25 cellular contexts compared by ENCODE assay signal in genomic region chr4:174403177-174403543, GRCh38.
"Had no signal": no experiment of that assay in that cellular context is flagged by ENCODE, and none has a peak within 500 bp of the region (broad histone marks: within the 10 kb centered on the region; RNA-seq: fewer than 3 reads in every experiment).

No MANE protein-coding gene starts in this region.

- H3K36me3 ChIP-seq: esophagus squamous epithelium, gastroesophageal sphincter, stomach, suprapubic skin, tibial nerve, uterus had no signal

- H3K4me3 Mint-ChIP-seq: activated naive CD4-positive, alpha-beta T cell treated with anti-CD3 and anti-CD28 coated beads for 36 hours; activated T-cell treated with anti-CD3 and anti-CD28 coated beads, Interleukin-2, amount 50 U/mL, for 4 hours; nephron progenitor cell; stimulated activated effector memory CD8-positive, alpha-beta T cell treated with anti-CD3 and anti-CD28 coated beads, Interleukin-12 subunit alpha, Interleukin-12 subunit beta, amount 100 ng/mL, for 72 hours had no signal

- H3K27me3 ChIP-seq: esophagus squamous epithelium, gastroesophageal sphincter, stomach, suprapubic skin, tibial nerve, uterus had no signal

- H3K4me1 ChIP-seq: parathyroid adenoma, tibial nerve, uterus had no signal

- FAIRE-seq: islet of Langerhans had no signal

- H3K36me3 Mint-ChIP-seq: stimulated activated effector memory CD8-positive, alpha-beta T cell treated with anti-CD3 and anti-CD28 coated beads, Interleukin-12 subunit alpha, Interleukin-12 subunit beta, amount 100 ng/mL, for 72 hours had no signal

- ATAC-seq: activated T-cell treated with anti-CD3 and anti-CD28 coated beads, Interleukin-2, amount 50 U/mL, for 4 hours; gastroesophageal sphincter; left ventricle myocardium superior; right cardiac atrium had no signal

- H3K27ac ChIP-seq: coronary artery, gastroesophageal sphincter, parathyroid adenoma, stomach, suprapubic skin, tibial nerve, uterus had no signal

- H3K4me1 Mint-ChIP-seq: stimulated activated effector memory CD8-positive, alpha-beta T cell treated with anti-CD3 and anti-CD28 coated beads, Interleukin-12 subunit alpha, Interleukin-12 subunit beta, amount 100 ng/mL, for 72 hours had no signal

- H3K27ac Mint-ChIP-seq: activated naive CD4-positive, alpha-beta T cell treated with anti-CD3 and anti-CD28 coated beads for 36 hours; nephron progenitor cell; stimulated activated effector memory CD8-positive, alpha-beta T cell treated with anti-CD3 and anti-CD28 coated beads, Interleukin-12 subunit alpha, Interleukin-12 subunit beta, amount 100 ng/mL, for 72 hours had no signal

- H3K9me3 ChIP-seq: esophagus squamous epithelium, gastroesophageal sphincter, stomach, suprapubic skin, tibial nerve, uterus had no signal

- H3K9me3 Mint-ChIP-seq: activated naive CD4-positive, alpha-beta T cell treated with anti-CD3 and anti-CD28 coated beads for 36 hours; nephron progenitor cell; stimulated activated effector memory CD8-positive, alpha-beta T cell treated with anti-CD3 and anti-CD28 coated beads, Interleukin-12 subunit alpha, Interleukin-12 subunit beta, amount 100 ng/mL, for 72 hours had no signal

- H3K9ac ChIP-seq: parathyroid adenoma had no signal

- H3K4me3 ChIP-seq: coronary artery, esophagus squamous epithelium, gastroesophageal sphincter, stomach, suprapubic skin, tibial nerve, uterus had no signal

- DNase-seq: activated CD4-positive, alpha-beta T cell treated with anti-CD3 and anti-CD28 coated beads, Interleukin-2, amount 50 U/mL, for 4 hours; activated CD8-positive, alpha-beta memory T cell treated with anti-CD3 and anti-CD28 coated beads, Interleukin-2, amount 50 U/mL, for 48 hours; activated naive CD4-positive, alpha-beta T cell treated with anti-CD3 and anti-CD28 coated beads for 36 hours; activated T-cell treated with anti-CD3 and anti-CD28 coated beads, Interleukin-2, amount 50 U/mL, for 4 hours; amygdala; cerebellar nuclear complex; esophagus squamous epithelium; head of caudate nucleus; left ventricle myocardium superior; mammary epithelial cell; nephron progenitor cell; nucleus accumbens; right cardiac atrium; stimulated activated CD4-positive, alpha-beta T cell treated with anti-CD3 and anti-CD28 coated beads, Interleukin-12 subunit alpha, Interleukin-12 subunit beta, amount 100 ng/mL, for 4 hours; stimulated activated CD4-positive, alpha-beta T cell treated with anti-CD3 and anti-CD28 coated beads, Interleukin-1b, Interleukin-23, amount 100 ng/mL, for 48 hours; stomach; T-helper 9 cell; uterus had no signal
